ENCODE assay signal across 18 cellular contexts in the genomic region with DNA sequence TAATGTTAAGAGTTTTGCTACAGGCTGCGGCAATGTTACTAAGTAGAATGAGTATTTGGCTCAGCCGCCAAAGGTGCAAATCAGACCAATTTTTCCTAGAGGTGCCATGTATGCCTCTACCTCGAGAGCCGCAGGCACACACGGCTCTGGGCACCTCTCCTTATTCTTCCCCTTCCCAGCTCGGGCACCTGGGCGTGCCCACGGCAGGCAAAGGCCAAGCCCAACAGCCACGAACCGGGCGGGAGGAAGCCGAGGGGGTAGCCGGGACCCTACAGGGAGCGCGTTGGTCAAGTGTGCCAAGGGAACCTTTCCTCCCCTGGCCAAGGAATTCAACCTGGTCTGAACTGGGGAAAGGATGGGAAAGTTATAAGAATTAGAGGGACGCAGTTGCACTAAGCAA. TPM values are rescaled to one million over a fixed set of nuclear protein-coding genes. Genes with fewer than 3 reads are reported as not detected.
A peak's percentile ranks its signal among the peaks of the same experiment; 100 is the strongest.
DNase-seq lines count a peak whose midpoint lies in the region; ATAC-seq and TF ChIP-seq lines count a peak whose summit lies in the region.
"Had no signal": no experiment of that assay in that cellular context is flagged by ENCODE, and none has a peak within 500 bp of the region (broad histone marks: within the 10 kb centered on the region; RNA-seq: fewer than 3 reads in every experiment).

No MANE protein-coding gene starts in this region.

- H3K27ac ChIP-seq in Panc1 (ENCODE audit: low read length) (peak overlapping the region; percentile 83), Peyer's patch (no peak overlapping the region), testis (no peak overlapping the region)
- H3K27ac ChIP-seq: foreskin keratinocyte, HL-60 had no signal

- H3K4me3 Mint-ChIP-seq in progenitor cell of endocrine pancreas (ENCODE audit: low read depth): peak overlapping the region; percentile 81

- BruUV-seq in Panc1 (replicated peaks; lab: Mats Ljungman, UMichigan): no TSS peak

- H3K9ac ChIP-seq in iPS-15b (ENCODE audit: low read depth, low read length): no peak overlapping the region

- 66 to 71% methylated on average over 16 of the region's 16 CpGs for WGBS in testis, 2 donors

- H3K36me3 Mint-ChIP-seq in progenitor cell of endocrine pancreas (ENCODE audit: insufficient read depth): peaks cover 13% of the 10 kb centered on the region

- TF ChIP-seq CTCF in Panc1 (IDR thresholded peaks at IDR 0.05): no peak
- TF ChIP-seq CTCF in progenitor cell of endocrine pancreas (IDR thresholded peaks at IDR 0.05; ENCODE audit: unreplicated experiment): no peak
- TF ChIP-seq CTCF in Peyer's patch (IDR thresholded peaks at IDR 0.05): no peak
- no peak for TF ChIP-seq CTCF in testis (IDR thresholded peaks at IDR 0.05)

- in situ Hi-C loops in Panc1 (cut with HindIII; ENCODE audit: low pct_unique_long_range_greater_than_20kb, low sequenced_read_pairs): no loop called here

- H3K4me1 ChIP-seq in Panc1 (ENCODE audit: control insufficient read depth, insufficient read depth, low read length) (no peaks in the 10 kb centered on the region), iPS-15b (ENCODE audit: control insufficient read depth, insufficient read depth, low read length) (no peaks in the 10 kb centered on the region), Peyer's patch (no peaks in the 10 kb centered on the region), testis (no peaks in the 10 kb centered on the region)
- H3K4me1 ChIP-seq: foreskin keratinocyte had no signal

- intact Hi-C loops in Panc1 (cut with micrococcal nuclease; ENCODE audit: unreplicated experiment): no loop called here
- intact Hi-C loops in testis (cut with DNase I; ENCODE audit: low total_unique reads): no loop called here

- peak; percentile 17 for DNase-seq in NCI-H2227 (lab: John Stamatoyannopoulos, UW; ENCODE audit: unreplicated experiment)
- DNase-seq in NCI-H2227 treated with DMSO at 0.1 percent for 48 hours (lab: John Stamatoyannopoulos, UW): no peak
- no peak for DNase-seq in Panc1 (ENCODE audit: low read depth, low spot score)
- DNase-seq in progenitor cell of endocrine pancreas (ENCODE audit: low spot score, unreplicated experiment): no peak
- DNase-seq in Peyer's patch: no peak
- no peak for DNase-seq in activated gamma-delta T cell treated with Interleukin-2 at 50 U/mL for 16 hours
- no peak for DNase-seq in testis
- DNase-seq: activated CD4-positive, CD25-positive, alpha-beta regulatory T cell; COR-L47; foreskin keratinocyte; GDM1; midbrain; NCI-H187 treated with DMSO at 0.1 percent for 48 hours; RPMI8226; T-helper 1 cell had no signal

- H3K27ac Mint-ChIP-seq in progenitor cell of endocrine pancreas: peak overlapping the region; percentile 80

- no peaks in the 10 kb centered on the region for H3K36me3 ChIP-seq in Panc1 (ENCODE audit: control insufficient read depth, insufficient read depth, low read length)
- no peaks in the 10 kb centered on the region for H3K36me3 ChIP-seq in iPS-15b (ENCODE audit: control insufficient read depth, insufficient read depth, low read length)
- no peaks in the 10 kb centered on the region for H3K36me3 ChIP-seq in Peyer's patch
- H3K36me3 ChIP-seq in testis (ENCODE audit: low read depth, missing control alignments): no peaks in the 10 kb centered on the region

- POLR2A ChIA-PET in Panc1 (lab: Charles Lee): no interaction called here

- ATAC-seq in Panc1: peak; percentile 39; the same call in 1 of the 2 replicates
- ATAC-seq: foreskin keratinocyte had no signal

- H3K27me3 Mint-ChIP-seq in progenitor cell of endocrine pancreas: no peaks in the 10 kb centered on the region

- H3K27me3 ChIP-seq in Panc1 (ENCODE audit: control insufficient read depth, insufficient read depth, low read length) (no peaks in the 10 kb centered on the region), iPS-15b (ENCODE audit: control insufficient read depth, insufficient read depth, low read length) (no peaks in the 10 kb centered on the region), Peyer's patch (no peaks in the 10 kb centered on the region), testis (no peaks in the 10 kb centered on the region)
- H3K27me3 ChIP-seq: foreskin keratinocyte had no signal

- peaks cover 11% of the 10 kb centered on the region for H3K4me1 Mint-ChIP-seq in progenitor cell of endocrine pancreas (ENCODE audit: low read depth)

- CTCF ChIA-PET in Panc1 (lab: Charles Lee): interaction anchor here (0.6 kb wide), 1 partner anchor 41 kb away, joined by 3 read pairs; no protein-coding TSS in a partner anchor

- H3K9me3 Mint-ChIP-seq in progenitor cell of endocrine pancreas (ENCODE audit: low read depth): peaks cover 18% of the 10 kb centered on the region

- no peak for TF ChIP-seq POLR2A in Peyer's patch (IDR thresholded peaks at IDR 0.05)
- no peak for TF ChIP-seq POLR2A in testis (IDR thresholded peaks at IDR 0.05)

- H3K9me3 ChIP-seq in Panc1 (ENCODE audit: control insufficient read depth, insufficient read depth, low read depth, low read length) (no peaks in the 10 kb centered on the region), iPS-15b (ENCODE audit: control insufficient read depth, insufficient read depth, low read length) (no peaks in the 10 kb centered on the region), Peyer's patch (no peaks in the 10 kb centered on the region), testis (no peaks in the 10 kb centered on the region)

- H3K4me3 ChIP-seq in Panc1 (ENCODE audit: low read depth in 2 of 2, low read length in 2 of 2) (peak overlapping the region; percentile 66 to 78), iPS-15b (ENCODE audit: low read depth, low read length) (peak overlapping the region; percentile 37), Peyer's patch (peak overlapping the region in 1 of 4 donors; percentile 24), testis (peak overlapping the region in 1 of 2 donors; percentile 54)

RNA-seq across cellular contexts. Expression of a gene that starts 31.0 kb away (rescaled TPM):
- 3.3 TPM for total RNA-seq in Panc1 (2021; ENCODE audit: unreplicated experiment)
- polyA plus RNA-seq in Panc1 (2012; ENCODE audit: insufficient read length): 3.8 TPM
- total RNA-seq in progenitor cell of endocrine pancreas: 5.1 and 5.7 TPM in 2 replicates
- total RNA-seq in Peyer's patch: 1 to 10 TPM; 1.7 to 6.6 (median 2.2) TPM
- 10 to 100 TPM in 1 of 2 donors, 1 to 10 TPM in 1; 8.3 to 11.8 TPM for total RNA-seq in testis
- polyA plus RNA-seq in testis (ENCODE audit: insufficient read depth, low read depth, low replicate concordance): 4.9 TPM

RNA-seq across cellular contexts. Expression of a gene that starts 53.7 kb away (rescaled TPM):
- not detected for total RNA-seq in Panc1 (2021; ENCODE audit: unreplicated experiment)
- polyA plus RNA-seq in Panc1 (2012; ENCODE audit: insufficient read length): not detected
- total RNA-seq in progenitor cell of endocrine pancreas: not detected in 2 replicates
- total RNA-seq in Peyer's patch: not detected
- total RNA-seq in testis: not detected
- not detected for polyA plus RNA-seq in testis (ENCODE audit: insufficient read depth, low read depth, low replicate concordance)
- total RNA-seq: A172, foreskin keratinocyte had no signal
- polyA plus RNA-seq: foreskin keratinocyte had no signal
